Comparison of ENCODE assay signal across 1 cellular context in the genomic region with DNA sequence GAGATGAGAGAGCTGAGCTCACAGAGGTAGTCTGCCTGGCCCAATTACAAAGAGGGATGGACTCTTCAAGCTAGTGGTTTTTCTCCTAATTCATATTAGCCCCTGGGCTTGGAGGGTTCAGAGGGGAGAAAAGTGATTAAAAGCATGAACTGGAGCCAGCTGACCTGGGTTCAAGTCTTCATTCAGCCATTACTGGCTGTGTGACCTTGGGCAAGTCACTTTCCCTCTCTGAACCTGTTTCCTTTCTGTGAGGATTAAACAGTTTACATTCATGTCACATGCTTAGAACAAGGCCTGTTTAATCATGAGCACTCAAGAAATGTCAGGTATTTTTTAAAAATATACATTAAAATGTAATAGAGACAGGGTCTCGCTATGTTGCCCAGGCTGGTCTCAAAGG.
A peak's percentile ranks its signal among the peaks of the same experiment; 100 is the strongest.
TF ChIP-seq lines count a peak whose summit lies in the region.

No MANE protein-coding gene starts in this region.

TF ChIP-seq in HepG2, 621 proteins besides CTCF, POLR2A, EP300 and RAD21:
- TF ChIP-seq FOXJ3 (CRISPR knock-in tag; IDR thresholded peaks at IDR 0.05; ENCODE audit: borderline replicate concordance) (no peak), KLF16 (CRISPR knock-in tag; IDR thresholded peaks at IDR 0.05) (no peak), HIVEP1 (CRISPR knock-in tag; IDR thresholded peaks at IDR 0.05) (no peak), ZNF768 (CRISPR knock-in tag; IDR thresholded peaks at IDR 0.05) (peak; percentile 67; the same call in 1 of the 2 replicates), ZNF788 (CRISPR knock-in tag; IDR thresholded peaks at IDR 0.05; ENCODE audit: borderline replicate concordance) (no peak)
- TF ChIP-seq, protein P1, sequence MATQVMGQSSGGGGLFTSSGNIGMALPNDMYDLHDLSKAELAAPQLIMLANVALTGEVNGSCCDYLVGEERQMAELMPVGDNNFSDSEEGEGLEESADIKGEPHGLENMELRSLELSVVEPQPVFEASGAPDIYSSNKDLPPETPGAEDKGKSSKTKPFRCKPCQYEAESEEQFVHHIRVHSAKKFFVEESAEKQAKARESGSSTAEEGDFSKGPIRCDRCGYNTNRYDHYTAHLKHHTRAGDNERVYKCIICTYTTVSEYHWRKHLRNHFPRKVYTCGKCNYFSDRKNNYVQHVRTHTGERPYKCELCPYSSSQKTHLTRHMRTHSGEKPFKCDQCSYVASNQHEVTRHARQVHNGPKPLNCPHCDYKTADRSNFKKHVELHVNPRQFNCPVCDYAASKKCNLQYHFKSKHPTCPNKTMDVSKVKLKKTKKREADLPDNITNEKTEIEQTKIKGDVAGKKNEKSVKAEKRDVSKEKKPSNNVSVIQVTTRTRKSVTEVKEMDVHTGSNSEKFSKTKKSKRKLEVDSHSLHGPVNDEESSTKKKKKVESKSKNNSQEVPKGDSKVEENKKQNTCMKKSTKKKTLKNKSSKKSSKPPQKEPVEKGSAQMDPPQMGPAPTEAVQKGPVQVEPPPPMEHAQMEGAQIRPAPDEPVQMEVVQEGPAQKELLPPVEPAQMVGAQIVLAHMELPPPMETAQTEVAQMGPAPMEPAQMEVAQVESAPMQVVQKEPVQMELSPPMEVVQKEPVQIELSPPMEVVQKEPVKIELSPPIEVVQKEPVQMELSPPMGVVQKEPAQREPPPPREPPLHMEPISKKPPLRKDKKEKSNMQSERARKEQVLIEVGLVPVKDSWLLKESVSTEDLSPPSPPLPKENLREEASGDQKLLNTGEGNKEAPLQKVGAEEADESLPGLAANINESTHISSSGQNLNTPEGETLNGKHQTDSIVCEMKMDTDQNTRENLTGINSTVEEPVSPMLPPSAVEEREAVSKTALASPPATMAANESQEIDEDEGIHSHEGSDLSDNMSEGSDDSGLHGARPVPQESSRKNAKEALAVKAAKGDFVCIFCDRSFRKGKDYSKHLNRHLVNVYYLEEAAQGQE (IDR thresholded peaks at IDR 0.05; ENCODE audit: borderline replicate concordance in 1 of 2, low read depth in 1 of 2, low read length in 2 of 2), result no peak
